Comparison of ENCODE assay signal across 39 cellular contexts in genomic region chr1:209956116-209956515, GRCh38. TPM values are rescaled to one million over a fixed set of nuclear protein-coding genes. Genes with fewer than 3 reads are reported as not detected.
"Had no signal": no experiment of that assay in that cellular context is flagged by ENCODE, and none has a peak within 500 bp of the region (broad histone marks: within the 10 kb centered on the region; RNA-seq: fewer than 3 reads in every experiment).

No MANE protein-coding gene starts in this region.

- H3K9me3 ChIP-seq: adrenal gland, ascending aorta, body of pancreas, breast epithelium had no signal

- H3K4me1 Mint-ChIP-seq: activated naive CD4-positive, alpha-beta T cell treated with anti-CD3 and anti-CD28 coated beads, Interleukin-2, amount 10 ng/mL, durations not matched to agents 7 days and 5 days; activated naive CD4-positive, alpha-beta T cell treated with anti-CD3 and anti-CD28 coated beads, Interleukin-2, amount 50 U/mL, for 24 hours; activated naive CD8-positive, alpha-beta T cell treated with anti-CD3 and anti-CD28 coated beads for 36 hours; activated naive CD8-positive, alpha-beta T cell treated with anti-CD3 and anti-CD28 coated beads, Interleukin-2, amount 10 ng/mL, durations not matched to agents 7 days and 5 days; activated naive CD8-positive, alpha-beta T cell treated with anti-CD3 and anti-CD28 coated beads, Interleukin-2, amount 50 U/mL, for 24 hours; activated T-helper 17 cell treated with anti-CD3 and anti-CD28 coated beads, Interleukin-2, amount 50 U/mL, for 72 hours; brain; central memory CD8-positive, alpha-beta T cell had no signal

- H3K27ac ChIP-seq: adrenal gland, ascending aorta, body of pancreas, brain microvascular endothelial cell, breast epithelium, cardiac muscle cell had no signal

- H3K4me3 ChIP-seq: adrenal gland, ascending aorta, body of pancreas, breast epithelium, cardiac muscle cell had no signal

- H3K4me3 Mint-ChIP-seq: activated naive CD4-positive, alpha-beta T cell treated with anti-CD3 and anti-CD28 coated beads for 36 hours; activated naive CD4-positive, alpha-beta T cell treated with anti-CD3 and anti-CD28 coated beads, Interleukin-2, amount 10 ng/mL, durations not matched to agents 7 days and 5 days; activated naive CD4-positive, alpha-beta T cell treated with anti-CD3 and anti-CD28 coated beads, Interleukin-2, amount 50 U/mL, for 24 hours; activated naive CD8-positive, alpha-beta T cell; activated naive CD8-positive, alpha-beta T cell treated with anti-CD3 and anti-CD28 coated beads for 36 hours; activated naive CD8-positive, alpha-beta T cell treated with anti-CD3 and anti-CD28 coated beads, Interleukin-2, amount 10 ng/mL, durations not matched to agents 7 days and 5 days; activated naive CD8-positive, alpha-beta T cell treated with anti-CD3 and anti-CD28 coated beads, Interleukin-2, amount 50 U/mL, for 24 hours; activated T-cell treated with anti-CD3 and anti-CD28 coated beads, Interleukin-2, amount 50 U/mL, for 24 hours; activated T-cell treated with anti-CD3 and anti-CD28 coated beads, Interleukin-2, amount 50 U/mL, for 4 hours; activated T-cell treated with anti-CD3 and anti-CD28 coated beads, Interleukin-2, amount 50 U/mL, for 72 hours; activated T-helper 1 cell treated with anti-CD3 and anti-CD28 coated beads, Interleukin-12 subunit alpha, Interleukin-12 subunit beta, Interleukin-2, Interleukin-4 antibody, amounts not matched to agents 30 ng/mL and 10 ng/mL and 1 ng/mL, durations not matched to agents 14 hours and 24 hours and 36 hours; activated T-helper 17 cell treated with anti-CD3 and anti-CD28 coated beads, Interleukin-2, amount 50 U/mL, for 72 hours; brain; central memory CD8-positive, alpha-beta T cell had no signal

- H3K36me3 Mint-ChIP-seq: activated naive CD4-positive, alpha-beta T cell treated with anti-CD3 and anti-CD28 coated beads, Interleukin-2, amount 10 ng/mL, durations not matched to agents 7 days and 5 days; activated naive CD4-positive, alpha-beta T cell treated with anti-CD3 and anti-CD28 coated beads, Interleukin-2, amount 50 U/mL, for 24 hours; activated naive CD4-positive, alpha-beta T cell treated with anti-CD3 and anti-CD28 coated beads, Interleukin-2, amount 50 U/mL, for 72 hours; activated naive CD8-positive, alpha-beta T cell; activated naive CD8-positive, alpha-beta T cell treated with anti-CD3 and anti-CD28 coated beads for 36 hours; activated naive CD8-positive, alpha-beta T cell treated with anti-CD3 and anti-CD28 coated beads, Interleukin-2, amount 10 ng/mL, durations not matched to agents 7 days and 5 days had no signal

- H3K36me3 ChIP-seq: adrenal gland, ascending aorta, brain microvascular endothelial cell, breast epithelium, cardiac muscle cell had no signal

- ATAC-seq: activated naive CD4-positive, alpha-beta T cell treated with anti-CD3 and anti-CD28 coated beads, Interleukin-2, amount 50 U/mL, for 72 hours; activated naive CD8-positive, alpha-beta T cell treated with anti-CD3 and anti-CD28 coated beads, Interleukin-2, amount 50 U/mL, for 24 hours; activated T-cell treated with anti-CD3 and anti-CD28 coated beads, Interleukin-2, amount 50 U/mL, for 4 hours; activated T-cell treated with anti-CD3 and anti-CD28 coated beads, Interleukin-2, amount 50 U/mL, for 72 hours; activated T-helper 17 cell treated with anti-CD3 and anti-CD28 coated beads, Interleukin-2, amount 50 U/mL, for 72 hours; body of pancreas had no signal

- DNase-seq: activated effector memory CD4-positive, alpha-beta T cell treated with anti-CD3 and anti-CD28 coated beads, Interleukin-2, amount 50 U/mL, for 16 hours; activated effector memory CD4-positive, alpha-beta T cell treated with Interleukin-2 at 50 U/mL for 16 hours; activated gamma-delta T cell; activated gamma-delta T cell treated with Interleukin-2 at 50 U/mL for 16 hours; activated naive CD4-positive, alpha-beta T cell; activated naive CD4-positive, alpha-beta T cell treated with anti-CD3 and anti-CD28 coated beads for 36 hours; activated naive CD4-positive, alpha-beta T cell treated with anti-CD3 and anti-CD28 coated beads, Interleukin-2, amount 10 ng/mL, durations not matched to agents 7 days and 5 days; activated naive CD4-positive, alpha-beta T cell treated with anti-CD3 and anti-CD28 coated beads, Interleukin-2, amount 50 U/mL, for 16 hours; activated naive CD4-positive, alpha-beta T cell treated with Interleukin-2 at 50 U/mL for 16 hours; activated naive CD8-positive, alpha-beta T cell treated with anti-CD3 and anti-CD28 coated beads for 36 hours; activated naive CD8-positive, alpha-beta T cell treated with anti-CD3 and anti-CD28 coated beads, Interleukin-2, amount 10 ng/mL, durations not matched to agents 7 days and 5 days; activated naive CD8-positive, alpha-beta T cell treated with anti-CD3 and anti-CD28 coated beads, Interleukin-2, amount 50 U/mL, for 24 hours; activated T-cell treated with anti-CD3 and anti-CD28 coated beads, Interleukin-2, amount 50 U/mL, for 1 hour; activated T-cell treated with anti-CD3 and anti-CD28 coated beads, Interleukin-2, amount 50 U/mL, for 24 hours; activated T-cell treated with anti-CD3 and anti-CD28 coated beads, Interleukin-2, amount 50 U/mL, for 4 hours; activated T-cell treated with anti-CD3 and anti-CD28 coated beads, Interleukin-2, amount 50 U/mL, for 48 hours; activated T-cell treated with anti-CD3 and anti-CD28 coated beads, Interleukin-2, amount 50 U/mL, for 72 hours; adrenal gland; amniotic stem cell; amygdala; anterior cingulate cortex; aorta; body of pancreas; brain microvascular endothelial cell; caudate nucleus; central memory CD4-positive, alpha-beta T cell; cerebellar nuclear complex had no signal

- H3K9me3 Mint-ChIP-seq: activated naive CD4-positive, alpha-beta T cell treated with anti-CD3 and anti-CD28 coated beads for 36 hours; activated naive CD4-positive, alpha-beta T cell treated with anti-CD3 and anti-CD28 coated beads, Interleukin-2, amount 10 ng/mL, durations not matched to agents 7 days and 5 days; activated naive CD4-positive, alpha-beta T cell treated with anti-CD3 and anti-CD28 coated beads, Interleukin-2, amount 50 U/mL, for 24 hours; activated naive CD4-positive, alpha-beta T cell treated with anti-CD3 and anti-CD28 coated beads, Interleukin-2, amount 50 U/mL, for 72 hours; activated naive CD8-positive, alpha-beta T cell treated with anti-CD3 and anti-CD28 coated beads for 36 hours; activated naive CD8-positive, alpha-beta T cell treated with anti-CD3 and anti-CD28 coated beads, Interleukin-2, amount 10 ng/mL, durations not matched to agents 7 days and 5 days; activated naive CD8-positive, alpha-beta T cell treated with anti-CD3 and anti-CD28 coated beads, Interleukin-2, amount 50 U/mL, for 24 hours; activated T-cell treated with anti-CD3 and anti-CD28 coated beads, Interleukin-2, amount 50 U/mL, for 24 hours; activated T-cell treated with anti-CD3 and anti-CD28 coated beads, Interleukin-2, amount 50 U/mL, for 4 hours; activated T-cell treated with anti-CD3 and anti-CD28 coated beads, Interleukin-2, amount 50 U/mL, for 72 hours; activated T-helper 1 cell treated with anti-CD3 and anti-CD28 coated beads, Interleukin-12 subunit alpha, Interleukin-12 subunit beta, Interleukin-2, Interleukin-4 antibody, amounts not matched to agents 30 ng/mL and 10 ng/mL and 1 ng/mL, durations not matched to agents 14 hours and 24 hours and 36 hours; activated T-helper 17 cell treated with anti-CD3 and anti-CD28 coated beads, Interleukin-2, amount 50 U/mL, for 72 hours; activated T-helper 2 cell treated with anti-CD3 and anti-CD28 coated beads, Interferon-gamma antibody, Interleukin-2, Interleukin-4, amounts not matched to agents 10 μg/mL and 5 μg/mL and 100 μg/mL, durations not matched to agents 14 hours and 24 hours and 36 hours; brain; central memory CD8-positive, alpha-beta T cell had no signal

- FAIRE-seq: astrocyte had no signal

- H3K4me1 ChIP-seq: adrenal gland, ascending aorta, body of pancreas, breast epithelium had no signal

- H3K27me3 ChIP-seq: adrenal gland, ascending aorta, brain microvascular endothelial cell, breast epithelium, cardiac muscle cell had no signal

- H3K27ac Mint-ChIP-seq: activated naive CD4-positive, alpha-beta T cell treated with anti-CD3 and anti-CD28 coated beads for 36 hours; activated naive CD4-positive, alpha-beta T cell treated with anti-CD3 and anti-CD28 coated beads, Interleukin-2, amount 10 ng/mL, durations not matched to agents 7 days and 5 days; activated naive CD4-positive, alpha-beta T cell treated with anti-CD3 and anti-CD28 coated beads, Interleukin-2, amount 50 U/mL, for 24 hours; activated naive CD4-positive, alpha-beta T cell treated with anti-CD3 and anti-CD28 coated beads, Interleukin-2, amount 50 U/mL, for 72 hours; activated naive CD8-positive, alpha-beta T cell; activated naive CD8-positive, alpha-beta T cell treated with anti-CD3 and anti-CD28 coated beads for 36 hours; activated naive CD8-positive, alpha-beta T cell treated with anti-CD3 and anti-CD28 coated beads, Interleukin-2, amount 10 ng/mL, durations not matched to agents 7 days and 5 days; activated naive CD8-positive, alpha-beta T cell treated with anti-CD3 and anti-CD28 coated beads, Interleukin-2, amount 50 U/mL, for 24 hours; activated T-cell treated with anti-CD3 and anti-CD28 coated beads, Interleukin-2, amount 50 U/mL, for 24 hours; activated T-cell treated with anti-CD3 and anti-CD28 coated beads, Interleukin-2, amount 50 U/mL, for 72 hours; activated T-helper 1 cell treated with anti-CD3 and anti-CD28 coated beads, Interleukin-12 subunit alpha, Interleukin-12 subunit beta, Interleukin-2, Interleukin-4 antibody, amounts not matched to agents 30 ng/mL and 10 ng/mL and 1 ng/mL, durations not matched to agents 14 hours and 24 hours and 36 hours; activated T-helper 17 cell treated with anti-CD3 and anti-CD28 coated beads, Interleukin-2, amount 50 U/mL, for 72 hours; activated T-helper 2 cell treated with anti-CD3 and anti-CD28 coated beads, Interferon-gamma antibody, Interleukin-2, Interleukin-4, amounts not matched to agents 10 μg/mL and 5 μg/mL and 100 μg/mL, durations not matched to agents 14 hours and 24 hours and 36 hours; brain had no signal

- H3K27me3 Mint-ChIP-seq: activated naive CD4-positive, alpha-beta T cell treated with anti-CD3 and anti-CD28 coated beads, Interleukin-2, amount 10 ng/mL, durations not matched to agents 7 days and 5 days; brain had no signal

RNA-seq across cellular contexts. Expression of gene SYT14, which starts 18.1 kb away (rescaled TPM):
- total RNA-seq: activated naive CD4-positive, alpha-beta T cell treated with anti-CD3 and anti-CD28 coated beads for 36 hours; activated naive CD4-positive, alpha-beta T cell treated with anti-CD3 and anti-CD28 coated beads, Interleukin-2, amount 50 U/mL, for 72 hours; activated naive CD8-positive, alpha-beta T cell treated with anti-CD3 and anti-CD28 coated beads for 36 hours; activated naive CD8-positive, alpha-beta T cell treated with anti-CD3 and anti-CD28 coated beads, Interleukin-2, amount 10 ng/mL, durations not matched to agents 7 days and 5 days; activated T-cell treated with anti-CD3 and anti-CD28 coated beads, Interleukin-2, amount 50 U/mL, for 4 hours; activated T-cell treated with anti-CD3 and anti-CD28 coated beads, Interleukin-2, amount 50 U/mL, for 72 hours; activated T-helper 1 cell treated with anti-CD3 and anti-CD28 coated beads, Interleukin-12 subunit alpha, Interleukin-12 subunit beta, Interleukin-2, Interleukin-4 antibody, amounts not matched to agents 30 ng/mL and 10 ng/mL and 1 ng/mL, durations not matched to agents 14 hours and 24 hours and 36 hours; activated T-helper 17 cell treated with anti-CD3 and anti-CD28 coated beads, Interleukin-2, amount 50 U/mL, for 72 hours; activated T-helper 2 cell treated with anti-CD3 and anti-CD28 coated beads, Interferon-gamma antibody, Interleukin-2, Interleukin-4, amounts not matched to agents 10 μg/mL and 5 μg/mL and 100 μg/mL, durations not matched to agents 14 hours and 24 hours and 36 hours; aorta; ascending aorta had no signal
